ENCODE assay signal across 1 cellular context in genomic region chr18:63367241-63367953, GRCh38.
TF ChIP-seq lines count a peak whose summit lies in the region.

No MANE protein-coding gene starts in this region.

TF ChIP-seq in HEK293, 187 proteins besides CTCF, POLR2A, EP300 and RAD21 (continued from another document and continues in another):
- TF ChIP-seq ZNF704 (tag by site-specific recombination; IDR thresholded peaks at IDR 0.05) (no peak), YY1 (tag by site-specific recombination; IDR thresholded peaks at IDR 0.05) (peak; percentile 62), ZNF692 (tag by site-specific recombination; IDR thresholded peaks at IDR 0.05) (peak; percentile 85), ZNF76 (tag by site-specific recombination; IDR thresholded peaks at IDR 0.05; ENCODE audit: borderline replicate concordance, low read depth) (peak; percentile 70; the same call in 1 of the 2 replicates), ZSCAN18 (tag by site-specific recombination; IDR thresholded peaks at IDR 0.05) (peak; percentile 88), ZSCAN4 (tag by site-specific recombination; IDR thresholded peaks at IDR 0.05) (0 out of 2 replicates have a peak, but pooled peaks have one; percentile 27), ZFHX2 (tag by site-specific recombination; conservative IDR thresholded peaks at IDR 0.05) (peak; percentile 90), ZNF558 (tag by site-specific recombination; IDR thresholded peaks at IDR 0.05) (peak; percentile 74), TRIM28 (IDR thresholded peaks at IDR 0.05; ENCODE audit: borderline replicate concordance, low read length) (0 out of 2 replicates have a peak, but pooled peaks have one; percentile 56), ZNF701 (tag by site-specific recombination; IDR thresholded peaks at IDR 0.05) (no peak), ZBTB8A (tag by site-specific recombination; IDR thresholded peaks at IDR 0.05) (peak; percentile 97), FEZF1 (tag by site-specific recombination; IDR thresholded peaks at IDR 0.05) (no peak), SCRT2 (tag by site-specific recombination; IDR thresholded peaks at IDR 0.05) (no peak), ZNF302 (tag by site-specific recombination; IDR thresholded peaks at IDR 0.05; ENCODE audit: low read depth) (0 out of 2 replicates have a peak, but pooled peaks have one; percentile 10), ZNF280D (tag by site-specific recombination; IDR thresholded peaks at IDR 0.05) (peak; percentile 61; the same call in 1 of the 2 replicates), ZEB2 (tag by site-specific recombination; IDR thresholded peaks at IDR 0.05) (peak; percentile 87), PRDM4 (tag by site-specific recombination; IDR thresholded peaks at IDR 0.05) (peak; percentile 97), ZNF398 (tag by site-specific recombination; IDR thresholded peaks at IDR 0.05) (no peak), ZNF521 (tag by site-specific recombination; IDR thresholded peaks at IDR 0.05) (no peak), ZNF423 (tag by site-specific recombination; IDR thresholded peaks at IDR 0.05) (no peak), OSR2 (tag by site-specific recombination; IDR thresholded peaks at IDR 0.05) (peak; percentile 65; the same call in 1 of the 2 replicates), ZSCAN5A (tag by site-specific recombination; IDR thresholded peaks at IDR 0.05) (0 out of 2 replicates have a peak, but pooled peaks have one; percentile 48), MZF1 (tag by site-specific recombination; IDR thresholded peaks at IDR 0.05; ENCODE audit: borderline replicate concordance) (no peak), ZNF155 (tag by site-specific recombination; IDR thresholded peaks at IDR 0.05) (no peak), GLIS2 (tag by site-specific recombination; IDR thresholded peaks at IDR 0.05) (peak; percentile 99), ZNF645 (tag by site-specific recombination; IDR thresholded peaks at IDR 0.05) (no peak), ZBTB7A (tag by site-specific recombination; IDR thresholded peaks at IDR 0.05; ENCODE audit: low read depth) (peak; percentile 79), AEBP2 (tag by site-specific recombination; IDR thresholded peaks at IDR 0.05; ENCODE audit: borderline replicate concordance) (no peak), ZNF416 (tag by site-specific recombination; IDR thresholded peaks at IDR 0.05) (no peak), SALL2 (tag by site-specific recombination; IDR thresholded peaks at IDR 0.05; ENCODE audit: borderline replicate concordance) (no peak), ZNF248 (tag by site-specific recombination; IDR thresholded peaks at IDR 0.05) (no peak), ZBTB1 (tag by site-specific recombination; IDR thresholded peaks at IDR 0.05) (no peak), HOXD13 (CRISPR knock-in tag; IDR thresholded peaks at IDR 0.05; ENCODE audit: borderline replicate concordance) (no peak), ZNF514 (tag by site-specific recombination; IDR thresholded peaks at IDR 0.05) (no peak), ZNF223 (tag by site-specific recombination; IDR thresholded peaks at IDR 0.05) (no peak), ZNF571 (tag by site-specific recombination; IDR thresholded peaks at IDR 0.05) (no peak), ZNF776 (tag by site-specific recombination; IDR thresholded peaks at IDR 0.05; ENCODE audit: borderline replicate concordance) (no peak), ZNF174 (tag by site-specific recombination; IDR thresholded peaks at IDR 0.05) (no peak), ZNF658 (tag by site-specific recombination; IDR thresholded peaks at IDR 0.05) (no peak), ZFP69B (tag by site-specific recombination; IDR thresholded peaks at IDR 0.05) (peak; percentile 70; the same call in 1 of the 2 replicates)
